ENCODE assay signal across 8 cellular contexts in the genomic region with DNA sequence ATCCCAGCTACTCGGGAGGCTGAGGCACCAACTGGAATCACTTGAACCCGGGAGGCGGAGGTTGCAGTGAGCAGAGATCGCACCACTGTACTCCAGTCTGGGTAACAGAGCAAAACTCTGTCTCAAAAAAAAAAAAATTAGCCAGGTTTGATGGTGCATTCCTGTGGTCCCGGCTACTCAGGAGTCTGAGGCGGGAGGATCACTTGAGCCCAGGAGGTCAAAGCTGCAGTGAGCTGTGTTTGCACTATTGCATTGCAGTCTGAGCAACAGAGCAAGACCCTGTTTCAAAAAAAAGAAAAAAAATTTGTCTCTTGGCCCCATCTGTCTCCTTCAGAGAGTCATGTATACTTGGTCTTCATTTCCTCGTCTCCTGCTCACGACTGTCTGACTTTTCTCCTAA. TPM values are rescaled to one million over a fixed set of nuclear protein-coding genes. Genes with fewer than 3 reads are reported as not detected.
DNase-seq lines count a peak whose midpoint lies in the region; ATAC-seq and TF ChIP-seq lines count a peak whose summit lies in the region.

No MANE protein-coding gene starts in this region.

- no peak overlapping the region for H3K27ac ChIP-seq in KMS-11

- no peak overlapping the region for H3K4me3 ChIP-seq in KMS-11 (IDR thresholded peaks at IDR 0.05; ENCODE audit: insufficient read depth, low read depth, low read length)

- H3K27ac Mint-ChIP-seq in Calu3 (ENCODE audit: unreplicated experiment) (peak overlapping the region; percentile 34), brain (peak overlapping the region in 4 of 5 experiments; percentile 23 to 77 (median 58)), neural crest cell (ENCODE audit: unreplicated experiment) (no peak overlapping the region)

- no peak for ATAC-seq in GM19395 (IDR thresholded peaks at IDR 0.05; ENCODE audit: unreplicated experiment)

- peak overlapping the region; percentile 89; the same call in 1 of the 2 replicates for H3K4me2 ChIP-seq in KMS-11

- in situ Hi-C loops in ACHN (cut with HindIII; ENCODE audit: low pct_ligation_motif_present, low pct_unique_long_range_greater_than_20kb, low sequenced_read_pairs): no loop called here

- H3K27me3 ChIP-seq in KMS-11 (ENCODE audit: insufficient read depth, low read depth): no peaks in the 10 kb centered on the region

- H3K4me1 Mint-ChIP-seq in Calu3 (ENCODE audit: low read depth, unreplicated experiment): peaks cover 28% of the 10 kb centered on the region
- H3K4me1 Mint-ChIP-seq in brain: peaks cover 55% of the 10 kb centered on the region
- peaks cover 38% of the 10 kb centered on the region for H3K4me1 Mint-ChIP-seq in neural crest cell

- no peaks in the 10 kb centered on the region for H3K27me3 Mint-ChIP-seq in Calu3 (ENCODE audit: unreplicated experiment)
- H3K27me3 Mint-ChIP-seq in brain: peaks cover 5% of the 10 kb centered on the region
- H3K27me3 Mint-ChIP-seq in neural crest cell (ENCODE audit: low read depth): peaks cover 9% of the 10 kb centered on the region

- peaks cover 80% of the 10 kb centered on the region for H3K36me3 Mint-ChIP-seq in Calu3 (ENCODE audit: insufficient read depth, unreplicated experiment)
- H3K36me3 Mint-ChIP-seq in brain: peaks cover 48% of the 10 kb centered on the region
- H3K36me3 Mint-ChIP-seq in neural crest cell (ENCODE audit: low read depth): peaks cover 15% of the 10 kb centered on the region

- H3K9me3 Mint-ChIP-seq in Calu3 (ENCODE audit: low read depth, unreplicated experiment) (no peaks in the 10 kb centered on the region), brain (peaks cover 0 to 5% (median 0%) of the 10 kb centered on the region in 5 experiments), neural crest cell (no peaks in the 10 kb centered on the region)

- H4K20me1 ChIP-seq in KMS-11 (ENCODE audit: insufficient read depth): no peaks in the 10 kb centered on the region

- DNase-seq in Calu3 (no peak), neural crest cell (ENCODE audit: low read depth, low spot score) (no peak), SW 1271 (lab: John Stamatoyannopoulos, UW) (no peak), NCI-H2107 (lab: John Stamatoyannopoulos, UW) (no peak), ACHN (no peak)

- intact Hi-C loops in Calu3 (cut with micrococcal nuclease; ENCODE audit: unreplicated experiment): no loop called here

- H2AFZ ChIP-seq in KMS-11 (ENCODE audit: low read depth): no peak overlapping the region

- peaks cover 39% of the 10 kb centered on the region for H3K79me2 ChIP-seq in KMS-11 (ENCODE audit: insufficient read depth, low read depth)

- TF ChIP-seq CTCF in Calu3 (IDR thresholded peaks at IDR 0.05; ENCODE audit: unreplicated experiment) (no peak), KMS-11 (conservative IDR thresholded peaks at IDR 0.05; ENCODE audit: low read depth, low read length) (no peak), brain (conservative IDR thresholded peaks at IDR 0.05) (no peak), neural crest cell (conservative IDR thresholded peaks at IDR 0.05) (no peak)

- BruUV-seq in Calu3 (replicated peaks; lab: Mats Ljungman, UMichigan): no TSS peak

- no peak overlapping the region for H3K9ac ChIP-seq in KMS-11

- peaks cover 38% of the 10 kb centered on the region for H3K4me1 ChIP-seq in KMS-11 (ENCODE audit: low read depth, poor library complexity, severe bottlenecking)

- H3K4me3 Mint-ChIP-seq in Calu3 (ENCODE audit: low read depth, unreplicated experiment) (peak overlapping the region; percentile 91), brain (peak overlapping the region; percentile 98 to 100 (median 99)), neural crest cell (peak overlapping the region; percentile 79)

- CTCF ChIA-PET in Calu3 (lab: Charles Lee): no interaction called here

- peaks cover under 1% of the 10 kb centered on the region; the same call in 1 of the 2 replicates for H3K36me3 ChIP-seq in KMS-11 (ENCODE audit: insufficient read depth)

RNA-seq across cellular contexts. Expression of a gene that starts 1.6 kb away (rescaled TPM):
- 45.8 and 48.0 TPM in 2 replicates for total RNA-seq in Calu3 (2022)
- polyA plus RNA-seq in brain (ENCODE audit: insufficient read depth, low read depth, low replicate concordance): 32.4 TPM
- total RNA-seq in neural crest cell: 47.3 and 48.5 TPM in 2 replicates

RNA-seq across cellular contexts. Expression of a gene that starts 42.1 kb away (rescaled TPM):
- 39.2 and 42.0 TPM in 2 replicates for total RNA-seq in Calu3 (2022)
- 11.2 TPM for polyA plus RNA-seq in brain (ENCODE audit: insufficient read depth, low read depth, low replicate concordance)
- 2.2 and 3.1 TPM in 2 replicates for total RNA-seq in neural crest cell

RNA-seq across cellular contexts. Expression of a gene that starts 47.4 kb away (rescaled TPM):
- total RNA-seq in Calu3 (2022) (320 and 370 TPM in 2 replicates), neural crest cell (306 and 320 TPM in 2 replicates)
- 329 TPM for polyA plus RNA-seq in brain (ENCODE audit: insufficient read depth, low read depth, low replicate concordance)

RNA-seq across cellular contexts. Expression of a gene that starts 52.3 kb away (rescaled TPM):
- total RNA-seq in Calu3 (2022) (6.4 and 8.5 TPM in 2 replicates), neural crest cell (11.7 and 13.8 TPM in 2 replicates)
- 11.8 TPM for polyA plus RNA-seq in brain (ENCODE audit: insufficient read depth, low read depth, low replicate concordance)
